4 cellular contexts compared by ENCODE assay signal in the genomic region with DNA sequence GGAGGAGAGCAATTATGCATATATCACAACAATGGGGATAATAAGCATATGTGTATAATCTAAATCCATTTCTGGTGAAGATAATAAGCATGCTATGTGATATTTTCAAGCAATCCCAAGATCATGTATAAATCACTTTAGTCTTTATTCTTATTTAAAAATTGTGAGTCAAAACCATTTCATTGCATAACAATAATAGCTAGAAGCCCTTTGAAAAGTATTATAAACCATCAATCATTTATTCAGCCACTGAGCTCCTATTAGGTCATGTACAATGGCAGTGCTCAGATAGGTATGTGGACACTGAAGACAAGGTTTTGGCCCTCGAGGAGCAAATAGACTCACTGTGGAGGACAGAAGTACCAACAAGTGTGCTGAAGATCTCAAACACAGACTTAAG.
"Had no signal": no experiment of that assay in that cellular context is flagged by ENCODE, and none has a peak within 500 bp of the region (broad histone marks: within the 10 kb centered on the region; RNA-seq: fewer than 3 reads in every experiment).

No MANE protein-coding gene starts in this region.

- H3K4me3 ChIP-seq: K562 had no signal

- DNase-seq: IMR-90, KBM-7, KG1 had no signal
